ENCODE assay signal across 1 cellular context in genomic region chr16:4689091-4689671, GRCh38.
A peak's percentile ranks its signal among the peaks of the same experiment; 100 is the strongest.
TF ChIP-seq lines count a peak whose summit lies in the region.

No MANE protein-coding gene starts in this region.

TF ChIP-seq in K562, 482 proteins besides CTCF, POLR2A, EP300 and RAD21:
- TF ChIP-seq RBM22 (IDR thresholded peaks at IDR 0.05; ENCODE audit: low read depth, low read length, poor library complexity, severe bottlenecking) (peak; percentile 47), MAFF (IDR thresholded peaks at IDR 0.05; ENCODE audit: low read length) (no peak), COPS2 (conservative IDR thresholded peaks at IDR 0.05) (no peak), ASH1L (IDR thresholded peaks at IDR 0.05; ENCODE audit: borderline replicate concordance, low read depth, partially characterized antibody) (no peak), SMAD4 (CRISPR knock-in tag; conservative IDR thresholded peaks at IDR 0.05) (no peak), HNRNPLL (IDR thresholded peaks at IDR 0.05; ENCODE audit: low read depth, low read length, poor library complexity, severe bottlenecking) (no peak), PURB (CRISPR knock-in tag; IDR thresholded peaks at IDR 0.05; ENCODE audit: low read depth) (no peak), POLR2G (IDR thresholded peaks at IDR 0.05; ENCODE audit: low read depth, low read length) (peak; percentile 41), HDAC3 (IDR thresholded peaks at IDR 0.05; ENCODE audit: borderline replicate concordance, partially characterized antibody) (no peak), ZC3H8 (IDR thresholded peaks at IDR 0.05) (no peak), FOXP1 (CRISPR knock-in tag; IDR thresholded peaks at IDR 0.05) (no peak), TSHZ1 (CRISPR knock-in tag; IDR thresholded peaks at IDR 0.05) (no peak), CTBP1 (IDR thresholded peaks at IDR 0.05; ENCODE audit: borderline replicate concordance) (no peak), NCOR1 (IDR thresholded peaks at IDR 0.05) (no peak), NEUROD1 (IDR thresholded peaks at IDR 0.05; ENCODE audit: borderline replicate concordance, low read depth, low read length, partially characterized antibody) (no peak)
TF ChIP-seq in K562: peak in this region for 2.
